ENCODE assay signal across 16 cellular contexts in the genomic region with DNA sequence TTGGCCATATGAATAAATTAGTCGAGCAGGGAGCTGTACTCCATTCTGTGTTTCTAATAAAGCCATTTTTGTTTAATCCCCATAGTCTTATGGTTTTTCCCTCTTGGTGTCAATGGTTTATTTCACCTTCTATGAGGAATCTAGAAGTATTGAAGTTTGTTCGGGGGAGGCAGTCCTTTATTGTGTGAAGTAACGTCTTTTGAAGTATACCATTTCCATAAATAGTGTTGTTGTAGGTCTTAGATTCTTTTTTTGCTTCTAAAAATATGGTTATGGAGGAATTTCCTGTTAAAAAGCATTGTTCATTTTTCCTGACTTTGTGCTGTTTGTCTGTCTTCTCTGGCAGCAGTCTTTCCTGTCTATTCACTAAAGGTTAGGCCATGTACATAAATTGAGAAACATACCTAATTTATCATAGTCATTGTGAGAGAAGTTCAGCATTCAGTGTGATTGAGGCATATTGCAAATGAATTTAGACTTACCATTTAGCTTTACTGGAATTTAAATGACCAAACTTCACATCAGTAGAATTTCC.
"Had no signal": no experiment of that assay in that cellular context is flagged by ENCODE, and none has a peak within 500 bp of the region (broad histone marks: within the 10 kb centered on the region; RNA-seq: fewer than 3 reads in every experiment).

No MANE protein-coding gene starts in this region.

- H3K27ac ChIP-seq: neutrophil, tibial artery, uterus had no signal

- H3K4me1 Mint-ChIP-seq: activated naive CD8-positive, alpha-beta T cell treated with anti-CD3 and anti-CD28 coated beads for 36 hours; endodermal cell; stimulated activated naive B cell treated with anti-CD40 and anti-IgM and Interleukin-4, amounts not matched to agents 10 μg/mL and 1 μg/mL and 100 μg/mL, for 72 hours had no signal

- H3K36me3 ChIP-seq: uterus had no signal

- H3K4me3 Mint-ChIP-seq: activated naive CD8-positive, alpha-beta T cell treated with anti-CD3 and anti-CD28 coated beads for 36 hours; activated T-helper 1 cell treated with anti-CD3 and anti-CD28 coated beads, Interleukin-12 subunit alpha, Interleukin-12 subunit beta, Interleukin-2, Interleukin-4 antibody, amounts not matched to agents 30 ng/mL and 10 ng/mL and 1 ng/mL, durations not matched to agents 14 hours and 24 hours and 36 hours; endodermal cell; naive thymus-derived CD8-positive, alpha-beta T cell; stimulated activated naive B cell treated with anti-CD40 and anti-IgM and Interleukin-4, amounts not matched to agents 10 μg/mL and 1 μg/mL and 100 μg/mL, for 72 hours; T-cell had no signal

- DNase-seq: activated CD4-positive, CD25-positive, alpha-beta regulatory T cell treated with anti-CD3 and anti-CD28 coated beads, Interleukin-2, amount 50 U/mL, for 72 hours; activated naive CD8-positive, alpha-beta T cell treated with anti-CD3 and anti-CD28 coated beads for 36 hours; dorsolateral prefrontal cortex; endodermal cell; mammary epithelial cell; mucosa of descending colon; naive thymus-derived CD8-positive, alpha-beta T cell; posterior cingulate gyrus; stimulated activated CD4-positive, alpha-beta T cell treated with anti-CD3 and anti-CD28 coated beads, Interleukin-15, amount 100 ng/mL, for 24 hours; stimulated activated CD4-positive, alpha-beta T cell treated with anti-CD3 and anti-CD28 coated beads, Interleukin-4, amount 100 ng/mL, for 1 hour; stimulated activated naive B cell treated with anti-CD40 and anti-IgM and Interleukin-4, amounts not matched to agents 10 μg/mL and 1 μg/mL and 100 μg/mL, for 72 hours; T-cell; tibial artery; uterus had no signal

- H3K4me1 ChIP-seq: tibial artery, uterus had no signal

- H3K27ac Mint-ChIP-seq: activated naive CD8-positive, alpha-beta T cell treated with anti-CD3 and anti-CD28 coated beads for 36 hours; endodermal cell; stimulated activated naive B cell treated with anti-CD40 and anti-IgM and Interleukin-4, amounts not matched to agents 10 μg/mL and 1 μg/mL and 100 μg/mL, for 72 hours; T-cell had no signal

- H3K9me3 ChIP-seq: mucosa of descending colon, neutrophil, tibial artery, uterus had no signal

- H3K27me3 Mint-ChIP-seq: activated naive CD8-positive, alpha-beta T cell treated with anti-CD3 and anti-CD28 coated beads for 36 hours; naive thymus-derived CD8-positive, alpha-beta T cell; stimulated activated naive B cell treated with anti-CD40 and anti-IgM and Interleukin-4, amounts not matched to agents 10 μg/mL and 1 μg/mL and 100 μg/mL, for 72 hours; T-cell had no signal

- H3K9me3 Mint-ChIP-seq: activated naive CD8-positive, alpha-beta T cell treated with anti-CD3 and anti-CD28 coated beads for 36 hours; activated T-helper 1 cell treated with anti-CD3 and anti-CD28 coated beads, Interleukin-12 subunit alpha, Interleukin-12 subunit beta, Interleukin-2, Interleukin-4 antibody, amounts not matched to agents 30 ng/mL and 10 ng/mL and 1 ng/mL, durations not matched to agents 14 hours and 24 hours and 36 hours; naive thymus-derived CD8-positive, alpha-beta T cell; stimulated activated naive B cell treated with anti-CD40 and anti-IgM and Interleukin-4, amounts not matched to agents 10 μg/mL and 1 μg/mL and 100 μg/mL, for 72 hours; T-cell had no signal

- H3K27me3 ChIP-seq: dorsolateral prefrontal cortex, neutrophil, tibial artery, uterus had no signal

- H3K4me3 ChIP-seq: dorsolateral prefrontal cortex, mucosa of descending colon, tibial artery, uterus had no signal
